In genomic region chr10:70579234-70580002, GRCh38 we compare ENCODE assay signal across 12 cellular contexts. TPM values are rescaled to one million over a fixed set of nuclear protein-coding genes. Genes with fewer than 3 reads are reported as not detected.
DNase-seq lines count a peak whose midpoint lies in the region; ATAC-seq and TF ChIP-seq lines count a peak whose summit lies in the region.
"Had no signal": no experiment of that assay in that cellular context is flagged by ENCODE, and none has a peak within 500 bp of the region (broad histone marks: within the 10 kb centered on the region; RNA-seq: fewer than 3 reads in every experiment).

No MANE protein-coding gene starts in this region.

- TF ChIP-seq CTCF in CD4-positive, alpha-beta T cell (IDR thresholded peaks at IDR 0.05) = no peak
- no peak for TF ChIP-seq CTCF in thyroid gland (IDR thresholded peaks at IDR 0.05)

- CTCF ChIA-PET in CD4-positive, alpha-beta T cell (lab: Charles Lee) = interaction anchor here (1.4 to 1.9 kb wide), 2 partner anchors 12 to 20 kb away, joined by 3 to 7 read pairs; no protein-coding TSS in a partner anchor

- peak overlapping the region; percentile 83 for H3K27ac Mint-ChIP-seq in CD4-positive, alpha-beta T cell
- peak overlapping the region; percentile 95 for H3K27ac Mint-ChIP-seq in T-helper 2 cell treated with Interferon-gamma antibody and Interleukin-4, amounts not matched to agents 5 μg/mL and 100 μg/mL, for 36 hours

- H3K4me3 ChIP-seq in thyroid gland (replicated peaks in 1 of 3) = no peak overlapping the region
- H3K4me3 ChIP-seq: HAP-1, hepatocyte, SK-N-MC had no signal

- no peak overlapping the region for H3K27ac ChIP-seq in CD4-positive, alpha-beta T cell (ENCODE audit: low read depth, low read length)
- H3K27ac ChIP-seq in thyroid gland = no peak overlapping the region
- H3K27ac ChIP-seq: hepatocyte, SK-N-MC had no signal

- 85 to 92% methylated on average over 3 of the region's 3 CpGs for WGBS in thyroid gland, 2 donors

- H3K36me3 ChIP-seq in thyroid gland = no peaks in the 10 kb centered on the region
- H3K36me3 ChIP-seq: HAP-1 had no signal

- no peaks in the 10 kb centered on the region for H3K9me3 ChIP-seq in CD4-positive, alpha-beta T cell (ENCODE audit: control insufficient read depth, low read length)
- no peaks in the 10 kb centered on the region for H3K9me3 ChIP-seq in thyroid gland
- H3K9me3 ChIP-seq: HAP-1 had no signal

- no peak for DNase-seq in CD4-positive, alpha-beta T cell
- peak; percentile 37 for DNase-seq in T-helper 2 cell treated with Interferon-gamma antibody and Interleukin-4, amounts not matched to agents 5 μg/mL and 100 μg/mL, for 36 hours (ENCODE audit: low spot score)
- DNase-seq in left lobe of liver (ENCODE audit: low spot score) (no peak), thyroid gland (no peak)
- no peak for DNase-seq in stimulated activated naive CD4-positive, alpha-beta T cell (lab: John Stamatoyannopoulos, UW)
- DNase-seq: NCI-H2081 treated with DMSO at 0.1 percent for 48 hours had no signal

- no peak for ATAC-seq in CD4-positive, alpha-beta T cell (ENCODE audit: poor library complexity)
- ATAC-seq in GM19324 (IDR thresholded peaks at IDR 0.05; ENCODE audit: low FRiP score, unreplicated experiment) (peak; percentile 31), left lobe of liver (peak; percentile 26), HG03342 (IDR thresholded peaks at IDR 0.05; ENCODE audit: unreplicated experiment) (no peak), HG03565 (IDR thresholded peaks at IDR 0.05; ENCODE audit: unreplicated experiment) (no peak)

- no peaks in the 10 kb centered on the region for H3K27me3 ChIP-seq in CD4-positive, alpha-beta T cell (ENCODE audit: control insufficient read depth, insufficient read depth, low read length)
- H3K27me3 ChIP-seq in thyroid gland = no peaks in the 10 kb centered on the region
- H3K27me3 ChIP-seq: hepatocyte had no signal

- H3K4me3 Mint-ChIP-seq in CD4-positive, alpha-beta T cell = peak overlapping the region; percentile 30
- peak overlapping the region; percentile 82 for H3K4me3 Mint-ChIP-seq in T-helper 2 cell treated with Interferon-gamma antibody and Interleukin-4, amounts not matched to agents 5 μg/mL and 100 μg/mL, for 36 hours

- peaks cover 50% of the 10 kb centered on the region for H3K4me1 Mint-ChIP-seq in CD4-positive, alpha-beta T cell (ENCODE audit: low read depth)
- H3K4me1 Mint-ChIP-seq in T-helper 2 cell treated with Interferon-gamma antibody and Interleukin-4, amounts not matched to agents 5 μg/mL and 100 μg/mL, for 36 hours (ENCODE audit: low read depth) = peaks cover 45% of the 10 kb centered on the region

- H3K27me3 Mint-ChIP-seq in CD4-positive, alpha-beta T cell = no peaks in the 10 kb centered on the region
- peaks cover 17% of the 10 kb centered on the region for H3K27me3 Mint-ChIP-seq in T-helper 2 cell treated with Interferon-gamma antibody and Interleukin-4, amounts not matched to agents 5 μg/mL and 100 μg/mL, for 36 hours (ENCODE audit: low read depth)

- intact Hi-C loops in CD4-positive, alpha-beta T cell (cut with DNase I, micrococcal nuclease) = no loop called here
- intact Hi-C loops in thyroid gland (cut with DNase I) = no loop called here

- POLR2A ChIA-PET in CD4-positive, alpha-beta T cell (lab: Charles Lee) = interaction anchor here (0.8 to 1.7 kb wide), 2 partner anchors 13 to 23 kb away, joined by 4 to 7 read pairs; partner anchors contain the start of gene PRF1

- H3K9me3 Mint-ChIP-seq in CD4-positive, alpha-beta T cell = no peaks in the 10 kb centered on the region
- H3K9me3 Mint-ChIP-seq in T-helper 2 cell treated with Interferon-gamma antibody and Interleukin-4, amounts not matched to agents 5 μg/mL and 100 μg/mL, for 36 hours = peaks cover 3% of the 10 kb centered on the region

- H3K36me3 Mint-ChIP-seq in CD4-positive, alpha-beta T cell (ENCODE audit: low read depth) = no peaks in the 10 kb centered on the region
- peaks cover 2% of the 10 kb centered on the region for H3K36me3 Mint-ChIP-seq in T-helper 2 cell treated with Interferon-gamma antibody and Interleukin-4, amounts not matched to agents 5 μg/mL and 100 μg/mL, for 36 hours (ENCODE audit: low read depth)

- TF ChIP-seq POLR2A in thyroid gland (IDR thresholded peaks at IDR 0.05) = no peak

- H3K4me1 ChIP-seq in thyroid gland = peaks cover 9 to 21% of the 10 kb centered on the region in 2 donors
- H3K4me1 ChIP-seq: HAP-1 had no signal

RNA-seq across cellular contexts. Expression of gene PRF1, which starts 23.1 kb away (rescaled TPM):
- total RNA-seq in CD4-positive, alpha-beta T cell = 1 to 10 TPM; 7.4 to 9.4 TPM
- total RNA-seq in left lobe of liver = 1.1 TPM
- 1 to 10 TPM; 1.4 to 3.5 (median 2.9) TPM for total RNA-seq in thyroid gland
- total RNA-seq: hepatocyte had no signal

Comparison
In these comparisons a context has a peak if more than half of its experiments do, and no peak if none do; other contexts are left out.
1. ATAC-seq: peak in GM19324 (single experiment) and left lobe of liver (single experiment); none in CD4-positive, alpha-beta T cell (single experiment), HG03342 (single experiment) and HG03565 (single experiment).